In genomic region chr3:171264758-171265157, GRCh38 we compare ENCODE assay signal across 26 cellular contexts.
"Had no signal": no experiment of that assay in that cellular context is flagged by ENCODE, and none has a peak within 500 bp of the region (broad histone marks: within the 10 kb centered on the region; RNA-seq: fewer than 3 reads in every experiment).

No MANE protein-coding gene starts in this region.

- H3K9me3 Mint-ChIP-seq: activated B cell treated with CpG ODN at 0.5 μM for 24 hours; activated T-cell treated with anti-CD3 and anti-CD28 coated beads, Interleukin-2, amount 50 U/mL, for 72 hours; endodermal cell; T-helper 2 cell treated with Interferon-gamma antibody and Interleukin-4, amounts not matched to agents 5 μg/mL and 100 μg/mL, for 36 hours had no signal

- H3K27ac ChIP-seq: brain microvascular endothelial cell, WERI-Rb-1 had no signal

- H3K36me3 Mint-ChIP-seq: T-cell had no signal

- H3K4me3 Mint-ChIP-seq: activated B cell treated with CpG ODN at 0.5 μM for 24 hours; activated CD4-positive, alpha-beta memory T cell treated with anti-CD3 and anti-CD28 coated beads, Interleukin-2, amount 10 ng/mL, durations not matched to agents 7 days and 5 days; activated CD4-positive, alpha-beta T cell treated with anti-CD3 and anti-CD28 coated beads, Interleukin-2, amount 10 ng/mL, durations not matched to agents 7 days and 5 days; activated naive CD8-positive, alpha-beta T cell; activated T-cell treated with anti-CD3 and anti-CD28 coated beads, Interleukin-2, amount 50 U/mL, for 24 hours; endodermal cell had no signal

- DNase-seq: activated B cell treated with CpG ODN at 0.5 μM for 24 hours; activated CD4-positive, alpha-beta memory T cell treated with anti-CD3 and anti-CD28 coated beads, Interleukin-2, amount 10 ng/mL, durations not matched to agents 7 days and 5 days; activated CD4-positive, alpha-beta T cell treated with anti-CD3 and anti-CD28 coated beads, Interleukin-2, amount 10 ng/mL, durations not matched to agents 7 days and 5 days; activated CD4-positive, alpha-beta T cell treated with anti-CD3 and anti-CD28 coated beads, Interleukin-2, amount 50 U/mL, for 4 hours; activated CD8-positive, alpha-beta memory T cell treated with anti-CD3 and anti-CD28 coated beads, Interleukin-2, amount 50 U/mL, for 48 hours; activated effector memory CD4-positive, alpha-beta T cell treated with Interleukin-2 at 50 U/mL for 16 hours; activated gamma-delta T cell treated with Interleukin-2 at 50 U/mL for 16 hours; activated naive CD4-positive, alpha-beta T cell treated with anti-CD3 and anti-CD28 coated beads, Interleukin-2, amount 50 U/mL, for 16 hours; activated naive CD4-positive, alpha-beta T cell treated with Interleukin-2 at 50 U/mL for 16 hours; activated T-cell treated with anti-CD3 and anti-CD28 coated beads for 4 hours; activated T-cell treated with anti-CD3 and anti-CD28 coated beads, Interleukin-2, amount 50 U/mL, for 24 hours; activated T-cell treated with anti-CD3 and anti-CD28 coated beads, Interleukin-2, amount 50 U/mL, for 72 hours; amniotic stem cell; anterior cingulate cortex; brain microvascular endothelial cell; effector CD8-positive, alpha-beta T cell; endodermal cell; foreskin fibroblast; head of caudate nucleus; T-cell; T1000; WERI-Rb-1 had no signal

- H3K27me3 Mint-ChIP-seq: activated B cell treated with CpG ODN at 0.5 μM for 24 hours; activated CD4-positive, alpha-beta memory T cell treated with anti-CD3 and anti-CD28 coated beads, Interleukin-2, amount 10 ng/mL, durations not matched to agents 7 days and 5 days; activated CD4-positive, alpha-beta T cell treated with anti-CD3 and anti-CD28 coated beads, Interleukin-2, amount 10 ng/mL, durations not matched to agents 7 days and 5 days; activated naive CD8-positive, alpha-beta T cell; activated T-cell treated with anti-CD3 and anti-CD28 coated beads, Interleukin-2, amount 50 U/mL, for 24 hours; T-cell had no signal

- H3K27me3 ChIP-seq: brain microvascular endothelial cell had no signal

- ATAC-seq: activated CD4-positive, CD25-positive, alpha-beta regulatory T cell treated with anti-CD3 and anti-CD28 coated beads, Interleukin-2, amount 50 U/mL, for 24 hours; activated T-cell treated with anti-CD3 and anti-CD28 coated beads, Interleukin-2, amount 50 U/mL, for 72 hours; esophagus mucosa; T-cell had no signal

- H3K27ac Mint-ChIP-seq: activated B cell treated with CpG ODN at 0.5 μM for 24 hours; activated naive CD8-positive, alpha-beta T cell; activated T-cell treated with anti-CD3 and anti-CD28 coated beads, Interleukin-2, amount 50 U/mL, for 24 hours; endodermal cell had no signal

- H3K36me3 ChIP-seq: brain microvascular endothelial cell, WERI-Rb-1 had no signal
